ENCODE assay signal across 24 cellular contexts in genomic region chr7:51645298-51645697, GRCh38.
DNase-seq lines count a peak whose midpoint lies in the region; ATAC-seq and TF ChIP-seq lines count a peak whose summit lies in the region.
"Had no signal": no experiment of that assay in that cellular context is flagged by ENCODE, and none has a peak within 500 bp of the region (broad histone marks: within the 10 kb centered on the region; RNA-seq: fewer than 3 reads in every experiment).

No MANE protein-coding gene starts in this region.

- H3K4ac ChIP-seq in trophoblast cell (ENCODE audit: low read depth, low read length), result no peak overlapping the region

- no peak overlapping the region for H3K18ac ChIP-seq in trophoblast cell (ENCODE audit: low read length)

- no CpG with 5 or more reads among the region's 9 CpGs for WGBS in trophoblast cell (ENCODE audit: extremely low coverage, insufficient coverage, insufficient read length)

- no peak overlapping the region for H3K27ac ChIP-seq in HEK293 (ENCODE audit: extremely low read depth, low read depth, low read length)
- H3K27ac ChIP-seq in trophoblast cell (ENCODE audit: low read depth, low read length), result no peak overlapping the region
- H3K27ac ChIP-seq: BLaER1, brain microvascular endothelial cell, GM23248, heart right ventricle, Peyer's patch, thyroid gland had no signal

- H3K9ac ChIP-seq in trophoblast cell (ENCODE audit: low read length), result no peak overlapping the region
- H3K9ac ChIP-seq: BLaER1, GM23248 had no signal

- H4K12ac ChIP-seq in trophoblast cell (ENCODE audit: low read depth, low read length), result no peak overlapping the region

- H2AK5ac ChIP-seq in trophoblast cell (ENCODE audit: low read length), result no peak overlapping the region

- no peak overlapping the region for H4K91ac ChIP-seq in trophoblast cell (ENCODE audit: low read depth, low read length)

- H3K9me3 ChIP-seq in HEK293 (ENCODE audit: control insufficient read depth, insufficient read depth, low read depth, low read length) (no peaks in the 10 kb centered on the region), trophoblast cell (ENCODE audit: insufficient read depth, low read depth, low read length) (peaks cover 7% of the 10 kb centered on the region)
- H3K9me3 ChIP-seq: BLaER1, Peyer's patch, thyroid gland had no signal

- H4K8ac ChIP-seq in trophoblast cell (ENCODE audit: low read depth, low read length), result no peak overlapping the region

- no peak overlapping the region for H3K23ac ChIP-seq in trophoblast cell (ENCODE audit: low read length)

- H3K4me3 ChIP-seq in HEK293 (ENCODE audit: low read depth, low read length) (no peak overlapping the region), trophoblast cell (ENCODE audit: low read depth, low read length) (no peak overlapping the region)
- H3K4me3 ChIP-seq: BLaER1, GM23248, heart right ventricle, K562, Peyer's patch, thyroid gland had no signal

- no peak overlapping the region for H3K14ac ChIP-seq in trophoblast cell (ENCODE audit: low read length)

- H3K27me3 ChIP-seq in trophoblast cell (ENCODE audit: insufficient read depth, low read length), result no peaks in the 10 kb centered on the region
- H3K27me3 ChIP-seq: BLaER1, brain microvascular endothelial cell, heart right ventricle, Peyer's patch, thyroid gland had no signal

- H3K36me3 ChIP-seq in HEK293 (ENCODE audit: control insufficient read depth in 2 of 2, insufficient read depth in 1 of 2, low read length in 2 of 2) (no peaks in the 10 kb centered on the region), trophoblast cell (ENCODE audit: control insufficient read depth in 1 of 2, insufficient read depth in 2 of 2, low read length in 2 of 2) (no peaks in the 10 kb centered on the region)
- H3K36me3 ChIP-seq: BLaER1, brain microvascular endothelial cell, heart right ventricle, Peyer's patch, thyroid gland had no signal

- H3K79me1 ChIP-seq in trophoblast cell (ENCODE audit: low read length), result no peaks in the 10 kb centered on the region

- DNase-seq in RPMI7951 (ENCODE audit: low read depth), result peak; percentile 32
- DNase-seq in iPS DF 19.7 (ENCODE audit: low read depth, low spot score), result peak; percentile 17
- no peak for DNase-seq in trophoblast cell
- no peak for DNase-seq in NCI-H345 treated with DMSO at 0.1 percent for 48 hours (lab: John Stamatoyannopoulos, UW; ENCODE audit: unreplicated experiment)
- DNase-seq in NCI-H226, result no peak
- DNase-seq: activated CD4-positive, alpha-beta memory T cell treated with anti-CD3 and anti-CD28 coated beads for 36 hours; activated CD4-positive, alpha-beta T cell treated with anti-CD3 and anti-CD28 coated beads for 1 hour; activated CD8-positive, alpha-beta memory T cell treated with anti-CD3 and anti-CD28 coated beads, Interleukin-2, amount 50 U/mL, for 4 hours; activated naive CD4-positive, alpha-beta T cell treated with Interleukin-2 at 50 U/mL for 16 hours; brain microvascular endothelial cell; COR-L47; GF-D8; GM23248; heart right ventricle; NCI-H1048; SIG-M5; stimulated activated CD8-positive, alpha-beta memory T cell treated with anti-CD3 and anti-CD28 coated beads, Interleukin-4, amount 100 ng/mL, for 48 hours; thyroid gland had no signal

- CTCF ChIA-PET in HEK293 (lab: Yijun Ruan, JAX), result no interaction called here

- H2BK12ac ChIP-seq in trophoblast cell (ENCODE audit: low read length), result no peak overlapping the region

- H3K79me2 ChIP-seq in trophoblast cell (ENCODE audit: control insufficient read depth, insufficient read depth, low read length, poor library complexity), result no peaks in the 10 kb centered on the region

- no peak for ATAC-seq in GM21381 (IDR thresholded peaks at IDR 0.05; ENCODE audit: unreplicated experiment)
- ATAC-seq: heart right ventricle, K562, left lobe of liver had no signal

- H2BK5ac ChIP-seq in trophoblast cell (ENCODE audit: low read depth, low read length, poor library complexity), result no peak overlapping the region

- no peak for TF ChIP-seq CTCF in HEK293 (tag by site-specific recombination; IDR thresholded peaks at IDR 0.05)

- no peak overlapping the region for H2BK120ac ChIP-seq in trophoblast cell (ENCODE audit: insufficient read depth, low read length, poor library complexity)

- H3K4me1 ChIP-seq in HEK293 (ENCODE audit: control insufficient read depth, insufficient read depth, low read length), result peaks cover 19% of the 10 kb centered on the region
- peaks cover 0 to 3% of the 10 kb centered on the region in 2 experiments for H3K4me1 ChIP-seq in trophoblast cell (ENCODE audit: control insufficient read depth in 1 of 2, insufficient read depth in 2 of 2, low read length in 2 of 2)

- peak overlapping the region; percentile 9 for H3K4me2 ChIP-seq in trophoblast cell (ENCODE audit: low read length)
- H3K4me2 ChIP-seq: BLaER1 had no signal

- POLR2A ChIA-PET in HEK293 (lab: Yijun Ruan, JAX), result no interaction called here

- H2AFZ ChIP-seq in trophoblast cell (ENCODE audit: insufficient read depth, low read length, poor library complexity), result no peak overlapping the region
- H2AFZ ChIP-seq: GM23248 had no signal

TF ChIP-seq in HEK293, 187 proteins besides CTCF, POLR2A, EP300 and RAD21:
- peak; percentile 62; the same call in 1 of the 2 replicates for TF ChIP-seq FEZF1 (tag by site-specific recombination; IDR thresholded peaks at IDR 0.05)
- no peak for TF ChIP-seq HIC1 (tag by site-specific recombination; IDR thresholded peaks at IDR 0.05)
- peak; percentile 34 for TF ChIP-seq GLIS1 (tag by site-specific recombination; IDR thresholded peaks at IDR 0.05)

Comparison
In these comparisons a context has a peak if more than half of its experiments do, and no peak if none do; other contexts are left out.
1. DNase-seq: peak in RPMI7951 (single experiment) and iPS DF 19.7 (single experiment); none in trophoblast cell (0 of 2), NCI-H345 treated with DMSO at 0.1 percent for 48 hours (single experiment) and NCI-H226 (single experiment).